ENCODE assay signal across 20 cellular contexts in genomic region chr7:28779929-28780328, GRCh38.
DNase-seq lines count a peak whose midpoint lies in the region; FAIRE-seq and TF ChIP-seq lines count a peak whose summit lies in the region.
"Had no signal": no experiment of that assay in that cellular context is flagged by ENCODE, and none has a peak within 500 bp of the region (broad histone marks: within the 10 kb centered on the region; RNA-seq: fewer than 3 reads in every experiment).

No MANE protein-coding gene starts in this region.

- no peak overlapping the region for H3K4me3 Mint-ChIP-seq in dendritic cell treated with granulocyte-macrophage colony-stimulating factor and Interleukin-4, amounts not matched to agents 40 ng/mL and 50 ng/mL, for 4 days
- peak overlapping the region; percentile 11 for H3K4me3 Mint-ChIP-seq in nephron progenitor cell
- H3K4me3 Mint-ChIP-seq: CD4-positive, alpha-beta T cell; CD8-positive, alpha-beta memory T cell had no signal

- peak; percentile 62 for FAIRE-seq in urothelium cell line (lab: Jason Lieb, UNC)
- FAIRE-seq: D721Med, GM12878, GM19239, H1 had no signal

- DNase-seq in nephron progenitor cell = no peak
- no peak for DNase-seq in urothelium cell line (ENCODE audit: low spot score)
- DNase-seq in islet precursor cell = no peak
- DNase-seq in erythroblast (lab: John Stamatoyannopoulos, UW) = no peak
- no peak for DNase-seq in activated T-cell treated with anti-CD3 and anti-CD28 coated beads, Interleukin-2, amount 50 U/mL, for 1 hour
- DNase-seq: C1 segment of cervical spinal cord; CD4-positive, alpha-beta T cell; CD8-positive, alpha-beta memory T cell; DMS 273 treated with DMSO at 0.1 percent for 48 hours; DMS79; EL; GDM1; GM23248; H7; HCEC 1CT had no signal

- H3K9me3 Mint-ChIP-seq in dendritic cell treated with granulocyte-macrophage colony-stimulating factor and Interleukin-4, amounts not matched to agents 40 ng/mL and 50 ng/mL, for 4 days = no peaks in the 10 kb centered on the region
- H3K9me3 Mint-ChIP-seq in nephron progenitor cell = peaks cover 5% of the 10 kb centered on the region
- H3K9me3 Mint-ChIP-seq: CD4-positive, alpha-beta T cell; CD8-positive, alpha-beta memory T cell had no signal

- H3K27me3 Mint-ChIP-seq in dendritic cell treated with granulocyte-macrophage colony-stimulating factor and Interleukin-4, amounts not matched to agents 40 ng/mL and 50 ng/mL, for 4 days = no peaks in the 10 kb centered on the region
- peaks cover 8% of the 10 kb centered on the region for H3K27me3 Mint-ChIP-seq in nephron progenitor cell (ENCODE audit: low read depth, poor library complexity)

- TF ChIP-seq CTCF in nephron progenitor cell (IDR thresholded peaks at IDR 0.05) = no peak

- peaks cover 10% of the 10 kb centered on the region for H3K36me3 Mint-ChIP-seq in dendritic cell treated with granulocyte-macrophage colony-stimulating factor and Interleukin-4, amounts not matched to agents 40 ng/mL and 50 ng/mL, for 4 days (ENCODE audit: low read depth)
- H3K36me3 Mint-ChIP-seq in nephron progenitor cell (ENCODE audit: low read depth) = peaks cover 9% of the 10 kb centered on the region
- H3K36me3 Mint-ChIP-seq: CD8-positive, alpha-beta memory T cell had no signal

- peaks cover 59% of the 10 kb centered on the region for H3K4me1 Mint-ChIP-seq in dendritic cell treated with granulocyte-macrophage colony-stimulating factor and Interleukin-4, amounts not matched to agents 40 ng/mL and 50 ng/mL, for 4 days (ENCODE audit: low read depth)
- H3K4me1 Mint-ChIP-seq in nephron progenitor cell = peaks cover 62% of the 10 kb centered on the region
- H3K4me1 Mint-ChIP-seq: CD8-positive, alpha-beta memory T cell had no signal

- peak overlapping the region; percentile 71 for H3K27ac Mint-ChIP-seq in dendritic cell treated with granulocyte-macrophage colony-stimulating factor and Interleukin-4, amounts not matched to agents 40 ng/mL and 50 ng/mL, for 4 days
- H3K27ac Mint-ChIP-seq in nephron progenitor cell = no peak overlapping the region
- H3K27ac Mint-ChIP-seq: CD4-positive, alpha-beta T cell; CD8-positive, alpha-beta memory T cell had no signal

- TF ChIP-seq POLR2A in erythroblast (IDR thresholded peaks at IDR 0.05; ENCODE audit: low read length) = no peak

- intact Hi-C loops in dendritic cell treated with granulocyte-macrophage colony-stimulating factor and Interleukin-4, amounts not matched to agents 40 ng/mL and 50 ng/mL, for 4 days (cut with micrococcal nuclease) = loop anchor here (10.0 kb wide), 2 partner anchors 55 to 95 kb away; no protein-coding TSS in a partner anchor
